ENCODE assay signal across 13 cellular contexts in the genomic region with DNA sequence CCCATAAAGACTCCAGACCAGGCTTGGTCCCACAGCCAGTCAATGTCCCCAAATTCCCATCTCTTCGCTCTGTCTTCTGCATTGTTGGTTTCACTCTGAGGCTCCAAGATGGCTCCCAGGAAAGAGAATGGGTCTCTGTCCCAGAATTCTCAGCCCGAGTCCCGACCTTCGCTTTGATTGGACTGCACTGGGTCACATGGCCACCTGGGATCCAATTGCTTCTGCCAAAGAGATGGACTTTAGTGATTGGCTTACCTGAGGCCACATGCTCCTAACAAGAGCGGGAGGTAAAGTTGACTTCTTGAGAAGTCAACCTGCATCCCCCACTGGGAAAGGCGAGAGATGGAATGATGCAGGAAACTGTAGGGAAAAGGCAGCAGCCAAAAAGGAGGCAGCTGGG.
A peak's percentile ranks its signal among the peaks of the same experiment; 100 is the strongest.
DNase-seq lines count a peak whose midpoint lies in the region; FAIRE-seq and TF ChIP-seq lines count a peak whose summit lies in the region.
"Had no signal": no experiment of that assay in that cellular context is flagged by ENCODE, and none has a peak within 500 bp of the region (broad histone marks: within the 10 kb centered on the region; RNA-seq: fewer than 3 reads in every experiment).

No MANE protein-coding gene starts in this region.

- 0 out of 22 replicates have a peak, but pooled peaks cover 0 to 7% (median 0%) of the 10 kb centered on the region in 11 experiments for H3K27me3 ChIP-seq in BLaER1 treated with 17β-estradiol and CSF1 and Interleukin-3, amounts not matched to agents 10 nM and 100 nM
- H3K27me3 ChIP-seq in H1 (replicated peaks in 1 of 4; ENCODE audit: control insufficient read depth in 3 of 4, extremely low read depth in 1 of 4, insufficient read depth in 3 of 4, low read length in 3 of 4), result no peaks in the 10 kb centered on the region; a peak in 1 of 7 replicates
- no peaks in the 10 kb centered on the region for H3K27me3 ChIP-seq in testis
- no peaks in the 10 kb centered on the region for H3K27me3 ChIP-seq in ovary

- H3K36me3 ChIP-seq in BLaER1 treated with 17β-estradiol and CSF1 and Interleukin-3, amounts not matched to agents 10 nM and 100 nM, result no peaks in the 10 kb centered on the region
- no peaks in the 10 kb centered on the region for H3K36me3 ChIP-seq in H1 (ENCODE audit: control insufficient read depth in 2 of 4, insufficient read depth in 4 of 4, low read length in 3 of 4)
- no peaks in the 10 kb centered on the region for H3K36me3 ChIP-seq in testis (ENCODE audit: low read depth, missing control alignments)
- no peaks in the 10 kb centered on the region for H3K36me3 ChIP-seq in ovary

- no peak for TF ChIP-seq POLR2A in H1 (IDR thresholded peaks at IDR 0.05; ENCODE audit: control extremely low read depth in 1 of 2, low read depth in 2 of 2, low read length in 2 of 2)
- TF ChIP-seq POLR2A in testis (IDR thresholded peaks at IDR 0.05), result no peak
- no peak for TF ChIP-seq POLR2A in ovary (IDR thresholded peaks at IDR 0.05)

- 83% methylated on average over 6 of the region's 6 CpGs; no CpG with 5 or more reads in 1 of the 2 experiments for WGBS in H1 (ENCODE audit: extremely low coverage in 1 of 2, insufficient coverage in 1 of 2, insufficient read length in 1 of 2, insufficient replicate concordance in 2 of 2, low coverage in 1 of 2, low lambda C conversion rate in 2 of 2, missing lambda C conversion rate in 1 of 2), 2 experiments
- WGBS in testis, 2 donors, result 81 to 88% methylated on average over 6 of the region's 6 CpGs
- WGBS in ovary, 3 donors, result 83 to 98% (median 88%) methylated on average over 6 of the region's 6 CpGs

- H3K18ac ChIP-seq in H1 (ENCODE audit: extremely low read depth, low read length), result no peak overlapping the region

- H4K8ac ChIP-seq in H1 (ENCODE audit: extremely low read depth, insufficient read depth, low read length), result 0 out of 2 replicates have a peak overlapping the region, but pooled peaks have one; percentile 14

- POLR2A ChIA-PET in H1 (lab: Charles Lee; ENCODE audit: partially characterized antibody), result no interaction called here

- H3K23ac ChIP-seq in H1 (ENCODE audit: insufficient read length), result no peak overlapping the region

- no peak overlapping the region for H3K14ac ChIP-seq in H1 (ENCODE audit: insufficient read length)

- no peak overlapping the region for H2BK12ac ChIP-seq in H1 (ENCODE audit: low read depth, low read length)

- H4K5ac ChIP-seq in H1 (ENCODE audit: insufficient read length, low read depth, low read length), result no peak overlapping the region

- H2BK15ac ChIP-seq in H1 (ENCODE audit: low read length), result 0 out of 2 replicates have a peak overlapping the region, but pooled peaks have one; percentile 26

- TF ChIP-seq RAD21 in Ishikawa (IDR thresholded peaks at IDR 0.05; ENCODE audit: low read depth) (no peak), H1 (IDR thresholded peaks at IDR 0.05 in 1 of 2, conservative IDR thresholded peaks at IDR 0.05 in 1 of 2; ENCODE audit: low read depth in 2 of 2, low read length in 2 of 2) (no peak)

- H4K91ac ChIP-seq in H1 (replicated peaks; ENCODE audit: insufficient read length, low read length), result no peak overlapping the region

- DNase-seq in H1 (ENCODE audit: low read depth in 1 of 2, low spot score in 2 of 2), result no peak
- DNase-seq in testis, result peak; percentile 55
- no peak for DNase-seq in HUDEP-2 (lab: John Stamatoyannopoulos, UW; ENCODE audit: unreplicated experiment in 76 of 76)
- DNase-seq in ureter (ENCODE audit: low spot score), result no peak
- no peak for DNase-seq in ovary
- DNase-seq: CD4-positive, CD25-positive, alpha-beta regulatory T cell; DMS53; GF-D8; GM23248; H7 had no signal

- H2BK120ac ChIP-seq in H1 (replicated peaks; ENCODE audit: low read depth, low read length), result no peak overlapping the region

- no peak overlapping the region for H2BK5ac ChIP-seq in H1 (ENCODE audit: low read depth, low read length)

- peaks cover 0 to 39% (median 29%) of the 10 kb centered on the region in 10 experiments; a peak in 16 of 20 replicates for H3K4me1 ChIP-seq in BLaER1 treated with 17β-estradiol and CSF1 and Interleukin-3, amounts not matched to agents 10 nM and 100 nM
- H3K4me1 ChIP-seq in H1 (replicated peaks in 1 of 4; ENCODE audit: control insufficient read depth in 3 of 4, insufficient read depth in 4 of 4, low read length in 3 of 4), result peaks cover 3 to 10% (median 6%) of the 10 kb centered on the region in 4 experiments; a peak in 6 of 7 replicates
- no peaks in the 10 kb centered on the region for H3K4me1 ChIP-seq in testis
- H3K4me1 ChIP-seq in ovary (ENCODE audit: insufficient read depth), result no peaks in the 10 kb centered on the region

- H3K9me3 ChIP-seq in BLaER1 treated with 17β-estradiol and CSF1 and Interleukin-3, amounts not matched to agents 10 nM and 100 nM (replicated peaks in 1 of 11), result peaks cover 0 to 9% (median 0%) of the 10 kb centered on the region in 11 experiments; a peak in 2 of 22 replicates
- H3K9me3 ChIP-seq in H1 (ENCODE audit: insufficient read depth in 2 of 2, low read depth in 1 of 2, low read length in 1 of 2) (no peaks in the 10 kb centered on the region), testis (no peaks in the 10 kb centered on the region), ovary (no peaks in the 10 kb centered on the region)

- no peak overlapping the region for H2BK20ac ChIP-seq in H1 (ENCODE audit: low read length)

- no peaks in the 10 kb centered on the region; the same call in 1 of the 2 replicates for H3K79me1 ChIP-seq in H1 (ENCODE audit: low read depth, low read length)

- no peak overlapping the region for H3K56ac ChIP-seq in H1 (replicated peaks; ENCODE audit: insufficient read length, low read depth, low read length)

- peaks cover 0 to 12% (median 0%) of the 10 kb centered on the region in 11 experiments; a peak in 7 of 22 replicates for H4K20me1 ChIP-seq in BLaER1 treated with 17β-estradiol and CSF1 and Interleukin-3, amounts not matched to agents 10 nM and 100 nM
- no peaks in the 10 kb centered on the region for H4K20me1 ChIP-seq in H1 (replicated peaks in 1 of 2; ENCODE audit: control insufficient read depth in 1 of 2, insufficient read depth in 2 of 2, low read length in 2 of 2)

- peak overlapping the region in 8 of 11 experiments; percentile 70 to 87 (median 80); a peak in 16 of 22 replicates for H3K4me2 ChIP-seq in BLaER1 treated with 17β-estradiol and CSF1 and Interleukin-3, amounts not matched to agents 10 nM and 100 nM
- no peak overlapping the region for H3K4me2 ChIP-seq in H1 (ENCODE audit: insufficient read depth in 1 of 2, low read depth in 2 of 2, low read length in 2 of 2)

- TF ChIP-seq CTCF in H1 (IDR thresholded peaks at IDR 0.05; ENCODE audit: control extremely low read depth in 1 of 3, insufficient read depth in 1 of 3, low read depth in 1 of 3, low read length in 3 of 3) (no peak), testis (IDR thresholded peaks at IDR 0.05) (no peak), ovary (IDR thresholded peaks at IDR 0.05) (no peak)

- TF ChIP-seq EP300 in Ishikawa (IDR thresholded peaks at IDR 0.05; ENCODE audit: borderline replicate concordance), result no peak
- no peak for TF ChIP-seq EP300 in H1 (IDR thresholded peaks at IDR 0.05; ENCODE audit: borderline replicate concordance in 1 of 2, low read depth in 2 of 2, low read length in 2 of 2)
- no peak for TF ChIP-seq EP300 in ovary (IDR thresholded peaks at IDR 0.05)

- FAIRE-seq in H1 (lab: Jason Lieb, UNC), result no peak

- H3K27ac ChIP-seq in BLaER1 treated with 17β-estradiol and CSF1 and Interleukin-3, amounts not matched to agents 10 nM and 100 nM, result no peak overlapping the region
- H3K27ac ChIP-seq in H1 (ENCODE audit: low read depth, low read length) (no peak overlapping the region), testis (no peak overlapping the region), ovary (no peak overlapping the region)
- H3K27ac ChIP-seq: GM23248, HL-60 had no signal

- no peak overlapping the region for H3K9ac ChIP-seq in BLaER1 treated with 17β-estradiol and CSF1 and Interleukin-3, amounts not matched to agents 10 nM and 100 nM
- no peak overlapping the region for H3K9ac ChIP-seq in H1 (replicated peaks in 1 of 4; ENCODE audit: extremely low read depth in 1 of 4, low read depth in 3 of 4, low read length in 3 of 4)
- H3K9ac ChIP-seq: GM23248 had no signal

- no peak overlapping the region for H2AK5ac ChIP-seq in H1 (ENCODE audit: low read depth, low read length)

- no peak overlapping the region for H3K4me3 ChIP-seq in BLaER1 treated with 17β-estradiol and CSF1 and Interleukin-3, amounts not matched to agents 10 nM and 100 nM
- H3K4me3 ChIP-seq in H1 (ENCODE audit: extremely low read depth in 1 of 4, insufficient read depth in 2 of 4, low read depth in 3 of 4, low read length in 4 of 4) (no peak overlapping the region), testis (peak overlapping the region in 1 of 2 donors; percentile 40), ovary (no peak overlapping the region)
- H3K4me3 ChIP-seq: GM23248 had no signal

- intact Hi-C loops in testis (cut with DNase I; ENCODE audit: low total_unique reads) (no loop called here), ovary (cut with DNase I) (no loop called here)

- no peak overlapping the region for H2AFZ ChIP-seq in H1 (ENCODE audit: low read length)
- H2AFZ ChIP-seq: GM23248 had no signal

- no peaks in the 10 kb centered on the region for H3K23me2 ChIP-seq in H1 (ENCODE audit: low read depth, low read length)

- no peak overlapping the region for H3K4ac ChIP-seq in H1 (replicated peaks; ENCODE audit: insufficient read length, low read depth, low read length)

- no peaks in the 10 kb centered on the region for H3K79me2 ChIP-seq in H1 (ENCODE audit: control insufficient read depth in 1 of 2, insufficient read depth in 2 of 2, low read length in 2 of 2)

- CTCF ChIA-PET in H1 (lab: Charles Lee; ENCODE audit: partially characterized antibody), result no interaction called here

TF ChIP-seq in Ishikawa, 13 proteins besides CTCF, POLR2A, EP300 and RAD21 (continues in another document):
- TF ChIP-seq TCF12 (IDR thresholded peaks at IDR 0.05; ENCODE audit: low read depth), result no peak
- no peak for TF ChIP-seq YY1 (IDR thresholded peaks at IDR 0.05; ENCODE audit: low read depth)

TF ChIP-seq in H1, 55 proteins besides CTCF, POLR2A, EP300 and RAD21 (continues in another document):
- no peak for TF ChIP-seq SP2 (IDR thresholded peaks at IDR 0.05; ENCODE audit: low read length)
- no peak for TF ChIP-seq CTBP2 (IDR thresholded peaks at IDR 0.05; ENCODE audit: borderline replicate concordance, insufficient read depth, insufficient read length, low read length)
- TF ChIP-seq SIN3A (conservative IDR thresholded peaks at IDR 0.05 in 1 of 2, IDR thresholded peaks at IDR 0.05 in 1 of 2; ENCODE audit: low read depth in 1 of 2, low read length in 2 of 2), result no peak
- TF ChIP-seq MAFK (IDR thresholded peaks at IDR 0.05; ENCODE audit: low read depth, low read length), result no peak
- no peak for TF ChIP-seq TEAD4 (IDR thresholded peaks at IDR 0.05; ENCODE audit: low read depth, low read length)
- TF ChIP-seq RBBP5 (IDR thresholded peaks at IDR 0.05; ENCODE audit: borderline replicate concordance, low read depth, low read length), result no peak
- TF ChIP-seq BRCA1 (IDR thresholded peaks at IDR 0.05; ENCODE audit: low read depth, low read length), result no peak
- TF ChIP-seq SP1 (IDR thresholded peaks at IDR 0.05; ENCODE audit: low read depth, low read length), result no peak

Comparison
In these comparisons a context has a peak if more than half of its experiments do, and no peak if none do; other contexts are left out.
1. H3K4me2 ChIP-seq: peak in BLaER1 treated with 17β-estradiol and CSF1 and Interleukin-3, amounts not matched to agents 10 nM and 100 nM (8 of 11); none in H1 (0 of 2).